ENCODE assay signal across 18 cellular contexts in the genomic region with DNA sequence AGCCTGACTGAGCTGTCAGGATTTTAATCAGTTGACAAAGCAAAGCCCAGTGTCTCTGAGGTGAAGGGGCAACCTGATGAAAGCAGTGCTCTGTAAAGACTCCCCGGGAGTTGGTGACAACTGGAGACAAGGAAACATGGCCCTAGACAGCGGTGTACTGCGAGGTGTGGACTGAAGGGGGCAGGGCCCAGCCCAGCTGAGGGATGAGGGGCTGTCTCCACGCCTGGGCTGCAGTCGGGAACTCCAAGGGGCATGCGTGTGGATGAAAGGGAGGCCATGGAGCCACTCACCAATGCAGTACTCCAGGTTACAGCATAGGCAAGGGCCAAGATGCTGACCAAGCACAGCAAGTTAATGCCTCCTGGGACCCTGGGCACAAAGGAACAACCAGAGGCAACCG. TPM values are rescaled to one million over a fixed set of nuclear protein-coding genes. Genes with fewer than 3 reads are reported as not detected.
DNase-seq lines count a peak whose midpoint lies in the region; ATAC-seq and TF ChIP-seq lines count a peak whose summit lies in the region.
"Had no signal": no experiment of that assay in that cellular context is flagged by ENCODE, and none has a peak within 500 bp of the region (broad histone marks: within the 10 kb centered on the region; RNA-seq: fewer than 3 reads in every experiment).

No MANE protein-coding gene starts in this region.

- H3K9me3 ChIP-seq in CD8-positive, alpha-beta T cell (ENCODE audit: low read length): no peaks in the 10 kb centered on the region
- H3K9me3 ChIP-seq in T-helper 17 cell (ENCODE audit: control insufficient read depth, low read length, poor library complexity, severe bottlenecking) (no peaks in the 10 kb centered on the region), endodermal cell (ENCODE audit: control insufficient read depth, low read length) (no peaks in the 10 kb centered on the region)
- H3K9me3 ChIP-seq: BLaER1 had no signal

- ATAC-seq in CD8-positive, alpha-beta T cell: no peak
- ATAC-seq in T-helper 17 cell: no peak
- no peak for ATAC-seq in stimulated activated effector memory CD8-positive, alpha-beta T cell treated with anti-CD3 and anti-CD28 coated beads, Interleukin-12 subunit alpha, Interleukin-12 subunit beta, amount 100 ng/mL, for 72 hours
- ATAC-seq: Panc1 had no signal

- H3K27me3 Mint-ChIP-seq in CD8-positive, alpha-beta T cell (ENCODE audit: low read depth): no peaks in the 10 kb centered on the region
- no peaks in the 10 kb centered on the region for H3K27me3 Mint-ChIP-seq in T-helper 17 cell
- H3K27me3 Mint-ChIP-seq in endodermal cell (ENCODE audit: insufficient read depth): no peaks in the 10 kb centered on the region
- H3K27me3 Mint-ChIP-seq in activated CD4-positive, alpha-beta T cell treated with anti-CD3 and anti-CD28 coated beads, Interleukin-2, amount 10 ng/mL, durations not matched to agents 24 days and 14 days: no peaks in the 10 kb centered on the region

- H3K4me1 Mint-ChIP-seq in CD8-positive, alpha-beta T cell (ENCODE audit: low read depth): no peaks in the 10 kb centered on the region
- peaks cover 8% of the 10 kb centered on the region for H3K4me1 Mint-ChIP-seq in T-helper 17 cell
- H3K4me1 Mint-ChIP-seq in endodermal cell: no peaks in the 10 kb centered on the region
- H3K4me1 Mint-ChIP-seq in stimulated activated effector memory CD8-positive, alpha-beta T cell treated with anti-CD3 and anti-CD28 coated beads, Interleukin-12 subunit alpha, Interleukin-12 subunit beta, amount 100 ng/mL, for 72 hours: peaks cover 7% of the 10 kb centered on the region
- H3K4me1 Mint-ChIP-seq in activated CD4-positive, alpha-beta T cell treated with anti-CD3 and anti-CD28 coated beads, Interleukin-2, amount 10 ng/mL, durations not matched to agents 24 days and 14 days: peaks cover 3% of the 10 kb centered on the region

- H3K4me3 ChIP-seq in CD8-positive, alpha-beta T cell (ENCODE audit: low read depth, low read length): no peak overlapping the region
- H3K4me3 ChIP-seq in endodermal cell (ENCODE audit: low read length): no peak overlapping the region
- H3K4me3 ChIP-seq: BLaER1 had no signal

- H3K36me3 ChIP-seq in CD8-positive, alpha-beta T cell (ENCODE audit: insufficient read depth, low read length): peaks cover 22% of the 10 kb centered on the region
- peaks cover 70% of the 10 kb centered on the region for H3K36me3 ChIP-seq in endodermal cell (ENCODE audit: control insufficient read depth, insufficient read depth, low read length)

- 91 to 92% methylated on average over 7 of the region's 7 CpGs for WGBS in endodermal cell (ENCODE audit: insufficient coverage in 1 of 2, insufficient read length in 1 of 2), 2 experiments

- H3K27ac Mint-ChIP-seq in CD8-positive, alpha-beta T cell: peak overlapping the region; percentile 62
- H3K27ac Mint-ChIP-seq in T-helper 17 cell (peak overlapping the region; percentile 89), endodermal cell (no peak overlapping the region)
- peak overlapping the region; percentile 53 for H3K27ac Mint-ChIP-seq in stimulated activated effector memory CD8-positive, alpha-beta T cell treated with anti-CD3 and anti-CD28 coated beads, Interleukin-12 subunit alpha, Interleukin-12 subunit beta, amount 100 ng/mL, for 72 hours
- H3K27ac Mint-ChIP-seq in activated CD4-positive, alpha-beta T cell treated with anti-CD3 and anti-CD28 coated beads, Interleukin-2, amount 10 ng/mL, durations not matched to agents 24 days and 14 days: no peak overlapping the region
- H3K27ac Mint-ChIP-seq: HFFc6 had no signal

- H3K9ac ChIP-seq in endodermal cell (ENCODE audit: extremely low read depth, low read length, poor library complexity, severe bottlenecking): no peak overlapping the region
- H3K9ac ChIP-seq: BLaER1 had no signal

- H3K36me3 Mint-ChIP-seq in CD8-positive, alpha-beta T cell: peaks cover 77% of the 10 kb centered on the region
- peaks cover 5% of the 10 kb centered on the region for H3K36me3 Mint-ChIP-seq in T-helper 17 cell (ENCODE audit: low read depth)
- H3K36me3 Mint-ChIP-seq in endodermal cell (ENCODE audit: low read depth): peaks cover 49% of the 10 kb centered on the region
- H3K36me3 Mint-ChIP-seq in stimulated activated effector memory CD8-positive, alpha-beta T cell treated with anti-CD3 and anti-CD28 coated beads, Interleukin-12 subunit alpha, Interleukin-12 subunit beta, amount 100 ng/mL, for 72 hours: peaks cover 40% of the 10 kb centered on the region
- H3K36me3 Mint-ChIP-seq in activated CD4-positive, alpha-beta T cell treated with anti-CD3 and anti-CD28 coated beads, Interleukin-2, amount 10 ng/mL, durations not matched to agents 24 days and 14 days (ENCODE audit: low read depth): peaks cover 29% of the 10 kb centered on the region

- no peaks in the 10 kb centered on the region for H3K9me3 Mint-ChIP-seq in CD8-positive, alpha-beta T cell
- no peaks in the 10 kb centered on the region for H3K9me3 Mint-ChIP-seq in endodermal cell
- no peaks in the 10 kb centered on the region for H3K9me3 Mint-ChIP-seq in stimulated activated effector memory CD8-positive, alpha-beta T cell treated with anti-CD3 and anti-CD28 coated beads, Interleukin-12 subunit alpha, Interleukin-12 subunit beta, amount 100 ng/mL, for 72 hours
- no peaks in the 10 kb centered on the region for H3K9me3 Mint-ChIP-seq in activated CD4-positive, alpha-beta T cell treated with anti-CD3 and anti-CD28 coated beads, Interleukin-2, amount 10 ng/mL, durations not matched to agents 24 days and 14 days
- H3K9me3 Mint-ChIP-seq: HFFc6 had no signal

- H3K27me3 ChIP-seq in CD8-positive, alpha-beta T cell (ENCODE audit: insufficient read depth, low read length): no peaks in the 10 kb centered on the region
- H3K27me3 ChIP-seq in endodermal cell (ENCODE audit: control insufficient read depth, insufficient read depth, low read length, poor library complexity, severe bottlenecking): no peaks in the 10 kb centered on the region
- H3K27me3 ChIP-seq: BLaER1 had no signal

- H3K4me3 Mint-ChIP-seq in CD8-positive, alpha-beta T cell: no peak overlapping the region
- H3K4me3 Mint-ChIP-seq in T-helper 17 cell (no peak overlapping the region), endodermal cell (no peak overlapping the region)
- no peak overlapping the region for H3K4me3 Mint-ChIP-seq in stimulated activated effector memory CD8-positive, alpha-beta T cell treated with anti-CD3 and anti-CD28 coated beads, Interleukin-12 subunit alpha, Interleukin-12 subunit beta, amount 100 ng/mL, for 72 hours
- no peak overlapping the region for H3K4me3 Mint-ChIP-seq in activated CD4-positive, alpha-beta T cell treated with anti-CD3 and anti-CD28 coated beads, Interleukin-2, amount 10 ng/mL, durations not matched to agents 24 days and 14 days
- H3K4me3 Mint-ChIP-seq: HFFc6 had no signal

- H3K4me1 ChIP-seq in CD8-positive, alpha-beta T cell (ENCODE audit: insufficient read depth, low read length): no peaks in the 10 kb centered on the region
- H3K4me1 ChIP-seq in endodermal cell (ENCODE audit: control insufficient read depth, insufficient read depth, low read length): no peaks in the 10 kb centered on the region
- H3K4me1 ChIP-seq: BLaER1 had no signal

- H3K27ac ChIP-seq in CD8-positive, alpha-beta T cell (ENCODE audit: low read depth, low read length): no peak overlapping the region
- no peak overlapping the region for H3K27ac ChIP-seq in endodermal cell (ENCODE audit: low read depth, low read length)
- H3K27ac ChIP-seq: BLaER1 had no signal

- no peak for DNase-seq in CD8-positive, alpha-beta T cell
- DNase-seq in T-helper 17 cell (no peak), endodermal cell (peak; percentile 22), dermis blood vessel endothelial cell (no peak)
- DNase-seq in stimulated activated effector memory CD8-positive, alpha-beta T cell treated with anti-CD3 and anti-CD28 coated beads, Interleukin-12 subunit alpha, Interleukin-12 subunit beta, amount 100 ng/mL, for 72 hours (ENCODE audit: low spot score in 2 of 2): no peak
- DNase-seq in activated CD4-positive, alpha-beta T cell treated with anti-CD3 and anti-CD28 coated beads, Interleukin-2, amount 10 ng/mL, durations not matched to agents 24 days and 14 days: no peak
- DNase-seq in stimulated activated CD4-positive, alpha-beta T cell treated with anti-CD3 and anti-CD28 coated beads, Interleukin-1b, Interleukin-23, amount 100 ng/mL, for 48 hours: no peak
- DNase-seq: COR-L47, DMS153, HFFc6, KG1, NCI-H1105 treated with DMSO at 0.1 percent for 48 hours, NCI-H187, NCI-H446 treated with DMSO at 0.1 percent for 48 hours, NCI-H774, Right ventricle myocardium superior had no signal

- CTCF ChIA-PET in CD8-positive, alpha-beta T cell (lab: Charles Lee): interaction anchor here (1.3 kb wide), 1 partner anchor 9 kb away, joined by 7 read pairs; no protein-coding TSS in a partner anchor

- no peak for TF ChIP-seq CTCF in CD8-positive, alpha-beta T cell (IDR thresholded peaks at IDR 0.05)
- no peak for TF ChIP-seq CTCF in endodermal cell (conservative IDR thresholded peaks at IDR 0.05)

- POLR2A ChIA-PET in CD8-positive, alpha-beta T cell (lab: Charles Lee): no interaction called here

- intact Hi-C loops in CD8-positive, alpha-beta T cell (cut with DNase I, micrococcal nuclease): no loop called here
- intact Hi-C loops in activated CD4-positive, alpha-beta T cell treated with anti-CD3 and anti-CD28 coated beads, Interleukin-2, amount 10 ng/mL, durations not matched to agents 24 days and 14 days (cut with micrococcal nuclease): no loop called here

RNA-seq across cellular contexts. Expression of gene SCAP, which starts 45.1 kb away (rescaled TPM):
- 10 to 100 TPM; 72.8 to 76.6 TPM for total RNA-seq in CD8-positive, alpha-beta T cell
- total RNA-seq in T-helper 17 cell (10 to 100 TPM; 78.5 to 81.9 TPM), endodermal cell (100 to 1,000 TPM; 103 to 105 TPM), dermis blood vessel endothelial cell (83.0 and 116 TPM in 2 replicates)
- polyA plus RNA-seq in endodermal cell (2013, experiment 1 of 2): 75.2 TPM
- 61.0 TPM for polyA plus RNA-seq in endodermal cell (2013, experiment 2 of 2)
- 86.3 and 87.2 TPM in 2 replicates for total RNA-seq in activated CD4-positive, alpha-beta T cell treated with anti-CD3 and anti-CD28 coated beads, Interleukin-2, amount 10 ng/mL, durations not matched to agents 24 days and 14 days

RNA-seq across cellular contexts. Expression of gene PTPN23, which starts 49.8 kb away (rescaled TPM):
- total RNA-seq in CD8-positive, alpha-beta T cell: 10 to 100 TPM; 39.2 to 48.3 TPM
- 10 to 100 TPM; 36.8 to 38.6 TPM for total RNA-seq in T-helper 17 cell
- total RNA-seq in endodermal cell: 10 to 100 TPM; 44.2 to 54.1 TPM
- polyA plus RNA-seq in endodermal cell (2013, experiment 1 of 2): 40.5 TPM
- 32.4 TPM for polyA plus RNA-seq in endodermal cell (2013, experiment 2 of 2)
- 21.4 and 41.4 TPM in 2 replicates for total RNA-seq in dermis blood vessel endothelial cell
- total RNA-seq in activated CD4-positive, alpha-beta T cell treated with anti-CD3 and anti-CD28 coated beads, Interleukin-2, amount 10 ng/mL, durations not matched to agents 24 days and 14 days: 34.1 and 34.6 TPM in 2 replicates

Comparison
In these comparisons a context has a peak if more than half of its experiments do, and no peak if none do; other contexts are left out.
1. H3K27ac Mint-ChIP-seq: peak in CD8-positive, alpha-beta T cell (single experiment), T-helper 17 cell (single experiment) and stimulated activated effector memory CD8-positive, alpha-beta T cell treated with anti-CD3 and anti-CD28 coated beads, Interleukin-12 subunit alpha, Interleukin-12 subunit beta, amount 100 ng/mL, for 72 hours (single experiment); none in endodermal cell (single experiment) and activated CD4-positive, alpha-beta T cell treated with anti-CD3 and anti-CD28 coated beads, Interleukin-2, amount 10 ng/mL, durations not matched to agents 24 days and 14 days (single experiment).